In the genomic region with DNA sequence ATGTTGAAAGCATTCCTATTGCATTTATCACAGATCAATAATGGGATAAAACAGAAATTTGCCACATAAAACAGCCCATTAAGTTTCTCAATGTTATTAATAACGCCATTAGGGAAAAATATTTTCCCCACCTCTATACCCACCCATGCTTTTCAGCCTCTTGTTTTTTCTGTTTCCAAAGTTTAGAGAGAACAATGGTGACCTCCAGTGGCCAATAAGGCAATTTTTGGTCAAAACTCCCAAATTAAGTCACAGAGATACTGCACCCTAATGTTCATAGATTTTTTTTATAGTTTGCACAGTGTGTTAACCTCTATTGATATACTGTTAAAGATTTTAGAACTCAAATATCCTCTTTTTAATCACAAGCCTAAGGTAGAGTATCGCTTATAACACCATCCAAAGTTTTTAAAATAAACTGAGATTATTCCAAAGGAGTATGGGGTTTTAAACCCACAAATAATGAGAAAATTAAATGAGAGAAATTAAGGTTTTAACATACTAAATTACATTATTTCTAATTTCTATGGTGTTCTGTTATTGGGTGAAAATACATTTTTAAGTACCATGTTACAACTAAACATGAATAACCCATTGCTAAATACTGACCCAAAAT, we compare ENCODE assay signal across 8 cellular contexts.
DNase-seq lines count a peak whose midpoint lies in the region; ATAC-seq, FAIRE-seq and TF ChIP-seq lines count a peak whose summit lies in the region.

No MANE protein-coding gene starts in this region.

- no TSS peak for BruUV-seq in endothelial cell of umbilical vein (replicated peaks; lab: Mats Ljungman, UMichigan)

- DNase-seq in NCI-H748 (lab: John Stamatoyannopoulos, UW; ENCODE audit: unreplicated experiment) (peak; percentile 25), NCI-H748 treated with DMSO at 0.1 percent for 48 hours (lab: John Stamatoyannopoulos, UW) (no peak), NAMALWA (ENCODE audit: low spot score) (peak; percentile 63), endothelial cell of umbilical vein (ENCODE audit: low read depth, low spot score) (peak; percentile 24), superior temporal gyrus (ENCODE audit: extremely low spot score) (peak; percentile 30), NCI-H524 treated with DMSO at 0.1 percent for 48 hours (lab: John Stamatoyannopoulos, UW) (no peak)

- no peak overlapping the region for H3K4me2 ChIP-seq in endothelial cell of umbilical vein (ENCODE audit: insufficient read depth, low read length)

- H3K79me2 ChIP-seq in endothelial cell of umbilical vein (ENCODE audit: control insufficient read depth, insufficient read depth, low read length): no peaks in the 10 kb centered on the region

- no peak for TF ChIP-seq POLR2A in endothelial cell of umbilical vein (IDR thresholded peaks at IDR 0.05; ENCODE audit: low read depth, low read length)

- H3K4me3 ChIP-seq in endothelial cell of umbilical vein (replicated peaks in 1 of 3; ENCODE audit: insufficient read depth in 1 of 3, low read depth in 1 of 3, low read length in 3 of 3): no peak overlapping the region

- peaks cover 15% of the 10 kb centered on the region for H3K4me1 ChIP-seq in endothelial cell of umbilical vein (ENCODE audit: control insufficient read depth, extremely low read depth, insufficient read depth, low read length)

- no peaks in the 10 kb centered on the region for H3K9me1 ChIP-seq in endothelial cell of umbilical vein (replicated peaks; ENCODE audit: control insufficient read depth, extremely low read depth, insufficient read depth, low read length)

- H3K36me3 ChIP-seq in endothelial cell of umbilical vein (ENCODE audit: control insufficient read depth in 2 of 2, extremely low read depth in 1 of 2, insufficient read depth in 2 of 2, low read length in 2 of 2): no peaks in the 10 kb centered on the region

- H3K27ac ChIP-seq in endothelial cell of umbilical vein (ENCODE audit: insufficient read depth, low read depth, low read length): no peak overlapping the region

- H3K9me3 ChIP-seq in endothelial cell of umbilical vein (replicated peaks; ENCODE audit: control insufficient read depth, insufficient read depth, low read length): no peaks in the 10 kb centered on the region

- ATAC-seq in HG02588 (IDR thresholded peaks at IDR 0.05; ENCODE audit: unreplicated experiment) (no peak), GM19324 (IDR thresholded peaks at IDR 0.05; ENCODE audit: low FRiP score, unreplicated experiment) (no peak)

- H2AFZ ChIP-seq in endothelial cell of umbilical vein (ENCODE audit: low read depth, low read length): no peak overlapping the region

- intact Hi-C loops in endothelial cell of umbilical vein (cut with micrococcal nuclease): no loop called here

- FAIRE-seq in endothelial cell of umbilical vein (lab: Jason Lieb, UNC): peak; percentile 58

- POLR2A ChIA-PET in endothelial cell of umbilical vein (lab: Charles Lee): no interaction called here

- H3K27me3 ChIP-seq in endothelial cell of umbilical vein (ENCODE audit: control insufficient read depth in 2 of 2, insufficient read depth in 2 of 2, low read length in 2 of 2): no peaks in the 10 kb centered on the region

- dilution Hi-C loops in endothelial cell of umbilical vein (cut with MboI; ENCODE audit: extremely low pct_ligation_motif_present, low sequenced_read_pairs): no loop called here

- H3K9ac ChIP-seq in endothelial cell of umbilical vein (replicated peaks; ENCODE audit: extremely low read depth, insufficient read depth, low read length): no peak overlapping the region

- CTCF ChIA-PET in endothelial cell of umbilical vein (lab: Charles Lee): interaction anchor here (1.0 to 3.2 kb wide), 3 partner anchors 12 to 1200 kb away, joined by 3 to 15 read pairs (median 10); no protein-coding TSS in a partner anchor

- TF ChIP-seq CTCF in endothelial cell of umbilical vein (IDR thresholded peaks at IDR 0.05; ENCODE audit: extremely low read depth in 1 of 2, insufficient read depth in 1 of 2, low read depth in 1 of 2, low read length in 2 of 2): peak; percentile 20 to 36

- no peaks in the 10 kb centered on the region for H4K20me1 ChIP-seq in endothelial cell of umbilical vein (replicated peaks; ENCODE audit: control insufficient read depth, extremely low read depth, insufficient read depth, low read length)

TF ChIP-seq in endothelial cell of umbilical vein, 7 proteins besides CTCF, POLR2A, EP300 and RAD21:
- TF ChIP-seq POLR2AphosphoS5 (IDR thresholded peaks at IDR 0.05; ENCODE audit: insufficient read depth, low read depth, low read length): no peak
- no peak for TF ChIP-seq GATA2 (IDR thresholded peaks at IDR 0.05; ENCODE audit: insufficient read depth, insufficient read length, low read depth, low read length)
- TF ChIP-seq JUN (IDR thresholded peaks at IDR 0.05; ENCODE audit: borderline replicate concordance, insufficient read depth, insufficient read length, low read depth): no peak
- TF ChIP-seq MYC (IDR thresholded peaks at IDR 0.05; ENCODE audit: low read depth, low read length): no peak
- TF ChIP-seq FOS (IDR thresholded peaks at IDR 0.05; ENCODE audit: borderline replicate concordance, insufficient read depth, low read length): no peak
- TF ChIP-seq EZH2 (IDR thresholded peaks at IDR 0.05; ENCODE audit: borderline replicate concordance, low read depth, low read length, severe bottlenecking): no peak
- TF ChIP-seq, protein P1, sequence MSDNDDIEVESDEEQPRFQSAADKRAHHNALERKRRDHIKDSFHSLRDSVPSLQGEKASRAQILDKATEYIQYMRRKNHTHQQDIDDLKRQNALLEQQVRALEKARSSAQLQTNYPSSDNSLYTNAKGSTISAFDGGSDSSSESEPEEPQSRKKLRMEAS (IDR thresholded peaks at IDR 0.05; ENCODE audit: insufficient read depth, insufficient read length): no peak
TF ChIP-seq in endothelial cell of umbilical vein: peak in this region for 0.

Comparison
In these comparisons a context has a peak if more than half of its experiments do, and no peak if none do; other contexts are left out.
1. DNase-seq: peak in NCI-H748 (single experiment), NAMALWA (single experiment), endothelial cell of umbilical vein (single experiment) and superior temporal gyrus (single experiment); none in NCI-H748 treated with DMSO at 0.1 percent for 48 hours (single experiment) and NCI-H524 treated with DMSO at 0.1 percent for 48 hours (single experiment).